9 cellular contexts compared by ENCODE assay signal in the genomic region with DNA sequence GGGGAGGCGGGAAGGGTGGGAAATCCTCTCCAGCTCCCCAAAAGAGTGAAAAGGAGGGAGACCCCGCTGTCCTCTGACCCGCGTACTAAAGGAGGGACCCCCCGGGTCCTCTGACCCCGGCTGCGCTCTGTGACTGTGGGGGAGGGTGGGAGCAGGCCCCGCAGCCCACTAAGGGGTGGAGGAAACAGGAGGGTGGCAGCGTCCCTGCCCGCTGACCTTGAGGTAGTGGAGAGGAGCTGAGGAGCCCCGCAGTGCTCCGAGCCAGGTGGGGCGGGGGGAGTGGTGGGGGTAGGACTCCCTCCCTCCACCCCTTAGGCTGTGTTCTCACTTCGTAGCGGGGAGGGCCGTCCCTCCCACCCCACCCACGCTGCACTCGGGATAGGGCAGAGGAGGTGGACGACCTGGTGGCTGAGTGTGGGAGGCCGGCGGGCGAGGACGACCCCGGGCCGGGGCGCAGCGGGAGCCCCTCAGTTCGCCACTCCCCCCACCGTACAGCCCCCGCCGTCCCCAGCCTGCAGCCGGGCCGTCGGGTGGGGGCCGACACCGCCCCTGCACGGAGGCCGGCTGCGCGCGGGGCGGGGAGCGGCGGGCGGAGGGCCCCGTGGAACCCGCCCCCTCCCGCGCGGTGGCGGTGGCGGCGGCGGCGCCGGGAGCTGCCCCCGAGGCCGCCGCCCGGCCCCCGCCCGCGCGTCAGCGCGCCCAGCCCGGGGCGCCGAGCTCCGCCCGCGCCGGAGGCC. TPM values are rescaled to one million over a fixed set of nuclear protein-coding genes. Genes with fewer than 3 reads are reported as not detected.
DNase-seq lines count a peak whose midpoint lies in the region; ATAC-seq, FAIRE-seq and TF ChIP-seq lines count a peak whose summit lies in the region.
"Had no signal": no experiment of that assay in that cellular context is flagged by ENCODE, and none has a peak within 500 bp of the region (broad histone marks: within the 10 kb centered on the region; RNA-seq: fewer than 3 reads in every experiment).

A gene (plus strand): TSS at position 707 of the 737 bp plus-strand sequence. CDS start 159 bp downstream, outside the sequence.

- H3K9me2 ChIP-seq in PC-9 (ENCODE audit: insufficient read depth) = no peaks in the 10 kb centered on the region

- H3K4me2 ChIP-seq in H1 (ENCODE audit: insufficient read depth in 1 of 2, low read depth in 2 of 2, low read length in 2 of 2) = peak within 1 kb of the TSS; percentile 86 to 91
- no peak within 1 kb of the TSS for H3K4me2 ChIP-seq in PC-9

- no peaks in the 10 kb centered on the region for H3K9me3 ChIP-seq in RWPE2 (ENCODE audit: severe bottlenecking)
- no peaks in the 10 kb centered on the region for H3K9me3 ChIP-seq in H1 (ENCODE audit: insufficient read depth in 2 of 2, low read depth in 1 of 2, low read length in 1 of 2)
- no peaks in the 10 kb centered on the region for H3K9me3 ChIP-seq in thymus (ENCODE audit: control insufficient read depth)
- no peaks in the 10 kb centered on the region for H3K9me3 ChIP-seq in PC-9 (ENCODE audit: insufficient read depth, low read depth)

- H2BK12ac ChIP-seq in H1 (ENCODE audit: low read depth, low read length) = peak within 1 kb of the TSS; percentile 86; the same call in 1 of the 2 replicates

- H3F3A ChIP-seq in PC-9 (ENCODE audit: insufficient read depth, low read depth) = no peaks in the 10 kb centered on the region

- TF ChIP-seq EP300 in H1 (IDR thresholded peaks at IDR 0.05; ENCODE audit: borderline replicate concordance in 1 of 2, low read depth in 2 of 2, low read length in 2 of 2) = no peak

- H3K4me1 ChIP-seq in RWPE2 (ENCODE audit: insufficient read depth, poor library complexity, severe bottlenecking) = no peaks in the 10 kb centered on the region
- H3K4me1 ChIP-seq in H1 (replicated peaks in 1 of 4; ENCODE audit: control insufficient read depth in 3 of 4, insufficient read depth in 4 of 4, low read length in 3 of 4) = peaks cover 14 to 30% (median 19%) of the 10 kb centered on the region in 4 experiments
- H3K4me1 ChIP-seq in thymus (ENCODE audit: control insufficient read depth, insufficient read depth, low read length) = no peaks in the 10 kb centered on the region
- no peaks in the 10 kb centered on the region for H3K4me1 ChIP-seq in PC-9 (replicated peaks; ENCODE audit: insufficient read depth)

- peak within 1 kb of the TSS; percentile 91 for H3K56ac ChIP-seq in H1 (replicated peaks; ENCODE audit: insufficient read length, low read depth, low read length)

- H2AFZ ChIP-seq in H1 (ENCODE audit: low read length) (peak within 1 kb of the TSS; percentile 13; the same call in 1 of the 2 replicates), PC-9 (no peak within 1 kb of the TSS)

- H3K79me2 ChIP-seq in H1 (ENCODE audit: control insufficient read depth in 1 of 2, insufficient read depth in 2 of 2, low read length in 2 of 2) (peaks cover 7 to 53% of the 10 kb centered on the region in 2 experiments), PC-9 (ENCODE audit: low read depth) (no peaks in the 10 kb centered on the region)

- peak within 1 kb of the TSS; percentile 80 for H4K8ac ChIP-seq in H1 (ENCODE audit: extremely low read depth, insufficient read depth, low read length)

- H3K36me3 ChIP-seq in RWPE2 (ENCODE audit: low read depth) (no peaks in the 10 kb centered on the region), H1 (ENCODE audit: control insufficient read depth in 2 of 4, insufficient read depth in 4 of 4, low read length in 3 of 4) (no peaks in the 10 kb centered on the region), thymus (ENCODE audit: control insufficient read depth, insufficient read depth) (no peaks in the 10 kb centered on the region), PC-9 (ENCODE audit: low read depth) (no peaks in the 10 kb centered on the region)

- peak within 1 kb of the TSS; percentile 78; the same call in 1 of the 2 replicates for H2BK15ac ChIP-seq in H1 (ENCODE audit: low read length)

- peaks cover 14% of the 10 kb centered on the region for H3K23me2 ChIP-seq in H1 (ENCODE audit: low read depth, low read length)

- TF ChIP-seq POLR2A in H1 (IDR thresholded peaks at IDR 0.05; ENCODE audit: control extremely low read depth in 1 of 2, low read depth in 2 of 2, low read length in 2 of 2) = no peak

- peak within 1 kb of the TSS; percentile 81 for H4K5ac ChIP-seq in H1 (ENCODE audit: insufficient read length, low read depth, low read length)

- FAIRE-seq in H1 (lab: Jason Lieb, UNC) = no peak
- FAIRE-seq: bronchial epithelial cell had no signal

- peak within 1 kb of the TSS; percentile 44 to 84 (median 66) for H3K9ac ChIP-seq in H1 (replicated peaks in 1 of 4; ENCODE audit: extremely low read depth in 1 of 4, low read depth in 3 of 4, low read length in 3 of 4)

- peak within 1 kb of the TSS; percentile 97 for H2BK20ac ChIP-seq in H1 (ENCODE audit: low read length)

- H3K18ac ChIP-seq in H1 (ENCODE audit: extremely low read depth, low read length) = peak within 1 kb of the TSS; percentile 93

- ATAC-seq in RWPE2 (ENCODE audit: low read depth) = no peak
- ATAC-seq in HG02759 (IDR thresholded peaks at IDR 0.05; ENCODE audit: unreplicated experiment) = no peak

- no peak for DNase-seq in RWPE2 (ENCODE audit: low spot score)
- peak in 1 of 2 experiments; percentile 77 for DNase-seq in H1 (ENCODE audit: low read depth in 1 of 2, low spot score in 2 of 2)
- DNase-seq in midbrain (lab: John Stamatoyannopoulos, UW) = peak; percentile 18
- no peak for DNase-seq in PC-9
- no peak for DNase-seq in SHP77 treated with DMSO at 0.1 percent for 48 hours (lab: John Stamatoyannopoulos, UW)

- H4K20me1 ChIP-seq in H1 (replicated peaks in 1 of 2; ENCODE audit: control insufficient read depth in 1 of 2, insufficient read depth in 2 of 2, low read length in 2 of 2) (peaks cover 0 to 2% of the 10 kb centered on the region in 2 experiments), PC-9 (ENCODE audit: insufficient read depth) (no peaks in the 10 kb centered on the region)

- TF ChIP-seq CTCF in RWPE2 (IDR thresholded peaks at IDR 0.05; ENCODE audit: poor library complexity, severe bottlenecking) (no peak), H1 (IDR thresholded peaks at IDR 0.05; ENCODE audit: control extremely low read depth in 1 of 3, insufficient read depth in 1 of 3, low read depth in 1 of 3, low read length in 3 of 3) (no peak), PC-9 (conservative IDR thresholded peaks at IDR 0.05) (no peak)

- peak within 1 kb of the TSS; percentile 10 for H3K4me3 ChIP-seq in RWPE2 (ENCODE audit: severe bottlenecking)
- peak within 1 kb of the TSS; percentile 77 to 92 (median 85) for H3K4me3 ChIP-seq in H1 (ENCODE audit: extremely low read depth in 1 of 4, insufficient read depth in 2 of 4, low read depth in 3 of 4, low read length in 4 of 4)
- H3K4me3 ChIP-seq in thymus (ENCODE audit: low read length) = peak within 1 kb of the TSS; percentile 24
- no peak within 1 kb of the TSS for H3K4me3 ChIP-seq in PC-9

- peak within 1 kb of the TSS; percentile 89 for H2BK120ac ChIP-seq in H1 (replicated peaks; ENCODE audit: low read depth, low read length)

- POLR2A ChIA-PET in H1 (lab: Charles Lee; ENCODE audit: partially characterized antibody) = interaction anchor here (0.7 to 4.5 kb wide), 14 partner anchors 10 to 455 kb away, joined by 3 to 33 read pairs (median 4); a partner anchor contains a TSS
- POLR2A ChIA-PET in PC-9 (lab: Charles Lee; ENCODE audit: unreplicated experiment) = no interaction called here

- 0% methylated on average over 6 of the region's 73 CpGs; no CpG with 5 or more reads in 1 of the 2 experiments for WGBS in H1 (ENCODE audit: extremely low coverage in 1 of 2, insufficient coverage in 1 of 2, insufficient read length in 1 of 2, insufficient replicate concordance in 2 of 2, low coverage in 1 of 2, low lambda C conversion rate in 2 of 2, missing lambda C conversion rate in 1 of 2), 2 experiments
- 2% methylated on average over 73 of the region's 73 CpGs for WGBS in thymus

- H3K79me1 ChIP-seq in H1 (ENCODE audit: low read depth, low read length) = peaks cover 3% of the 10 kb centered on the region; the same call in 1 of the 2 replicates

- no peak for TF ChIP-seq RAD21 in H1 (IDR thresholded peaks at IDR 0.05 in 1 of 2, conservative IDR thresholded peaks at IDR 0.05 in 1 of 2; ENCODE audit: low read depth in 2 of 2, low read length in 2 of 2)

- CTCF ChIA-PET in H1 (lab: Charles Lee; ENCODE audit: partially characterized antibody) (interaction anchor here (0.6 to 3.5 kb wide), 29 partner anchors 10 to 557 kb away, joined by 3 to 19 read pairs (median 4); no protein-coding TSS in a partner anchor), PC-9 (lab: Charles Lee) (no interaction called here)

- H3K27me3 ChIP-seq in RWPE2 (ENCODE audit: insufficient read depth, poor library complexity, severe bottlenecking) (peaks cover 52% of the 10 kb centered on the region), H1 (replicated peaks in 1 of 4; ENCODE audit: control insufficient read depth in 3 of 4, extremely low read depth in 1 of 4, insufficient read depth in 3 of 4, low read length in 3 of 4) (peaks cover 0 to 4% (median 0%) of the 10 kb centered on the region in 4 experiments; a peak in 1 of 7 replicates), thymus (ENCODE audit: control insufficient read depth, insufficient read depth) (peaks cover 43% of the 10 kb centered on the region), PC-9 (ENCODE audit: insufficient read depth, low read depth) (peaks cover 9% of the 10 kb centered on the region; the same call in 1 of the 2 replicates)

- intact Hi-C loops in PC-9 (cut with micrococcal nuclease; ENCODE audit: unreplicated experiment) = no loop called here

- BruUV-seq in PC-9 (replicated peaks; lab: Mats Ljungman, UMichigan) = no TSS peak

- no peak within 1 kb of the TSS for H2AK5ac ChIP-seq in H1 (ENCODE audit: low read depth, low read length)

- H4K91ac ChIP-seq in H1 (replicated peaks; ENCODE audit: insufficient read length, low read length) = peak within 1 kb of the TSS; percentile 99

- H2BK5ac ChIP-seq in H1 (ENCODE audit: low read depth, low read length) = peak within 1 kb of the TSS; percentile 92; the same call in 1 of the 2 replicates

- peak within 1 kb of the TSS; percentile 50 for H3K14ac ChIP-seq in H1 (ENCODE audit: insufficient read length)

- H3K27ac ChIP-seq in RWPE2 (ENCODE audit: poor library complexity, severe bottlenecking) = no peak within 1 kb of the TSS
- H3K27ac ChIP-seq in H1 (ENCODE audit: low read depth, low read length) = peak within 1 kb of the TSS; percentile 26; the same call in 1 of the 2 replicates
- no peak within 1 kb of the TSS for H3K27ac ChIP-seq in thymus (ENCODE audit: low read depth)
- no peak within 1 kb of the TSS for H3K27ac ChIP-seq in PC-9

- peak within 1 kb of the TSS; percentile 94 for H3K4ac ChIP-seq in H1 (replicated peaks; ENCODE audit: insufficient read length, low read depth, low read length)

- no peak within 1 kb of the TSS for H3K23ac ChIP-seq in H1 (ENCODE audit: insufficient read length)

RNA-seq across cellular contexts. Expression of the gene that starts here (rescaled TPM):
- 122 and 131 TPM in 2 replicates for total RNA-seq in H1 (2021; fragmentation: NEBNext Ultra II Directional; extraction: Animal tissue kit (Norgen Biotek cat#: 25700))
- polyA plus RNA-seq in H1 (2011; rRNA removed) = 28.6 and 35.8 TPM in 2 replicates
- polyA plus RNA-seq in H1 (2011; cell fraction: cytosol; rRNA removed) = 35.3 TPM
- polyA plus RNA-seq in H1 (2011; cell fraction: nucleus; rRNA removed) = 111 TPM
- polyA plus RNA-seq in H1 (2012, experiment 1 of 2) = 32.6 to 58.0 TPM (median 43.3 TPM) in 4 replicates
- polyA plus RNA-seq in H1 (2012, experiment 2 of 2) = 12.4 TPM
- polyA plus RNA-seq in H1 (2013, experiment 1 of 2) = 20.7 TPM
- 21.5 TPM for polyA plus RNA-seq in H1 (2013, experiment 2 of 2)
- polyA minus RNA-seq in H1 (2011; rRNA and poly(A)+ RNA removed) = 515 and 527 TPM in 2 replicates
- polyA minus RNA-seq in H1 (2011; cell fraction: cytosol; rRNA and poly(A)+ RNA removed) = 70.8 TPM
- polyA minus RNA-seq in H1 (2011; cell fraction: nucleus; rRNA and poly(A)+ RNA removed) = 671 TPM
- 1.0 TPM for polyA plus RNA-seq in thymus
- not detected in 2 replicates for total RNA-seq in PC-9 (2021)
- total RNA-seq: liver had no signal
- polyA plus RNA-seq: liver had no signal

Comparison
In these comparisons a context has a peak if more than half of its experiments do, and no peak if none do; other contexts are left out.
1. RNA of the gene that starts here (total RNA-seq): 122 to 131 TPM in H1; not detected in PC-9; every median in the first group is over 100 times any median in the second.